Comparison of ENCODE assay signal across 25 cellular contexts in the genomic region with DNA sequence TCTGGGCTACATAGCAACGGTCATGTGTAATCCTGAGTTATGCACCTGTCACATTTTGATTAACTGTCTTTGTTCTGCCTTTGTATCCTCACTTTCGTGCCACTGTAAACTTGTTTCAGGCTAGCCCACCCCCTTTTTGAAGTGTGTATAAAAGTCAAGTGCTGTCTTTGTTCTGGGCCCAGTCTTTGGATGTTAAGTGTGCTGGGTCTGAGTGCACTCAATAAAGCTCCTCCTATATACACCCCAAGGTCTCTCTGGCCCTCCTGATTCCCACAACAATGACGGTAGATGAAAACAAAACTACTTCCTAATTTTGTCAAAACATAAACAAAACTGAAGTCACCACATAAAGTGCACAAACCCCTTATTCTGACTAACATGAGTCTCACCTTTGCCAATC.
"Had no signal": no experiment of that assay in that cellular context is flagged by ENCODE, and none has a peak within 500 bp of the region (broad histone marks: within the 10 kb centered on the region; RNA-seq: fewer than 3 reads in every experiment).

No MANE protein-coding gene starts in this region.

- FAIRE-seq: colon, endothelial cell of umbilical vein, islet of Langerhans, keratinocyte had no signal

- H3K4me1 Mint-ChIP-seq: naive B cell had no signal

- H3K36me3 Mint-ChIP-seq: naive B cell had no signal

- H3K4me1 ChIP-seq: esophagus squamous epithelium, gastrocnemius medialis, left lung, lower lobe of right lung had no signal

- H3K4me3 Mint-ChIP-seq: naive B cell had no signal

- ATAC-seq: esophagus mucosa, gastrocnemius medialis, heart right ventricle, left cardiac atrium, left lung, left ventricle myocardium superior, lower lobe of right lung, mucosa of descending colon had no signal

- H3K27me3 ChIP-seq: dorsolateral prefrontal cortex, esophagus squamous epithelium, gastrocnemius medialis, heart right ventricle, left lung had no signal

- H3K36me3 ChIP-seq: esophagus squamous epithelium, gastrocnemius medialis, heart right ventricle, left lung, lower lobe of right lung had no signal

- H3K9me3 ChIP-seq: esophagus squamous epithelium, gastrocnemius medialis, lower lobe of right lung had no signal

- H3K27ac Mint-ChIP-seq: naive B cell had no signal

- H3K27me3 Mint-ChIP-seq: naive B cell had no signal

- H3K27ac ChIP-seq: coronary artery, dorsolateral prefrontal cortex, esophagus squamous epithelium, gastrocnemius medialis, heart right ventricle, left lung, lower lobe of right lung had no signal

- H3K4me3 ChIP-seq: coronary artery, dorsolateral prefrontal cortex, esophagus squamous epithelium, gastrocnemius medialis, heart right ventricle, left lung, lower lobe of right lung, mucosa of descending colon had no signal

- DNase-seq: dermis blood vessel endothelial cell; dorsolateral prefrontal cortex; effector CD4-positive, alpha-beta T cell; effector memory CD4-positive, alpha-beta T cell; esophagus squamous epithelium; foreskin fibroblast; foreskin melanocyte; gastrocnemius medialis; glutamatergic neuron; head of caudate nucleus; heart right ventricle; hippocampal formation; left cardiac atrium; left lung; left ventricle myocardium superior; lower lobe of right lung; mesenchymal stem cell; mucosa of descending colon; naive B cell had no signal
